In the genomic region with DNA sequence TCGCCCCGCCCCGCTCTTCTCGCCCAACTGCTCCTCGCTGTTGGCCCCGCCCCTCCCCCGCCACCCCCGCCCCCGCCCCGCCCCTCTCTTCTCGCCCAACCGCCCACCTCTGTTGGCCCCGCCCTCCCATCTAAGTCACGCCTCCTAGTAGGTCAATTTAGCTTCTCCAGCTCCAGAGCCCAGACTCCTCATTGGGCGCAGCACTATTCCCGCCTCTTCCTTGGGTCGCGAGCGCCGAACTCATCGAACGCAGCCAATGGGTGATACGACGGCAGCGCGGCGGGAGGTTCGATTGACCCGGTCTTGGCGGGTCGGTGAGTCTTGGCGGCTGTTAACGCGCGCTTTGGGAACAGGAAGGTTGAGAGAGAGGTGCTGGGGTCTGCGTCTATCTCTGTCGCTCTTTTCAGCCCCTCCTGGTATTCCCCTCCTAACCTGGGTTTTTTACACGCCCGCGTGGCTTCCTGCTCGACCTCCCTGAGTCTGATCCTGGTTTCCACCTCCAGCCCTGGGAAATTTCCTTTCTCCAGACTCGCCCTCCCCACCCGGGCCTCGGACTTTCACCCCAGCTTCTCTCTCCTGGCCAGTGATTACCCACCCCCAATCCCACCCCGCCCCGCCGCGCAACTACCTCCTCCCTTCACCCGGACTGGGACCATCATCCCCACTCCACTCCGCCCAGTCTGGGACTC, we compare ENCODE assay signal across 1 cellular context.
TF ChIP-seq lines count a peak whose summit lies in the region.

A gene (plus strand): TSS at position 331 of the 689 bp plus-strand sequence. CDS start 643 bp downstream, outside the sequence.

TF ChIP-seq in HepG2, 621 proteins besides CTCF, POLR2A, EP300 and RAD21 (continued from another document and continues in another):
- TF ChIP-seq REXO4 (CRISPR knock-in tag; IDR thresholded peaks at IDR 0.05; ENCODE audit: borderline replicate concordance) (peak; percentile 85; the same call in 1 of the 2 replicates), ZNF383 (CRISPR knock-in tag; IDR thresholded peaks at IDR 0.05; ENCODE audit: borderline replicate concordance) (no peak), HOXA7 (CRISPR knock-in tag; IDR thresholded peaks at IDR 0.05) (0 out of 2 replicates have a peak, but pooled peaks have one; percentile 71), ATF1 (CRISPR knock-in tag; IDR thresholded peaks at IDR 0.05) (peak; percentile 67; the same call in 1 of the 2 replicates), KDM4B (CRISPR knock-in tag; IDR thresholded peaks at IDR 0.05) (no peak), ZNF235 (CRISPR knock-in tag; IDR thresholded peaks at IDR 0.05; ENCODE audit: borderline replicate concordance) (peak; percentile 77; the same call in 1 of the 2 replicates), ZNF790 (CRISPR knock-in tag; IDR thresholded peaks at IDR 0.05; ENCODE audit: borderline replicate concordance) (no peak), KLF15 (CRISPR knock-in tag; IDR thresholded peaks at IDR 0.05; ENCODE audit: borderline replicate concordance) (0 out of 2 replicates have a peak, but pooled peaks have one; percentile 53), TARDBP (CRISPR knock-in tag; IDR thresholded peaks at IDR 0.05) (peak; percentile 94), ZNF367 (CRISPR knock-in tag; IDR thresholded peaks at IDR 0.05; ENCODE audit: borderline replicate concordance) (no peak), GABPA (IDR thresholded peaks at IDR 0.05; ENCODE audit: low read depth, low read length) (peak; percentile 73), GABPA (CRISPR knock-in tag; IDR thresholded peaks at IDR 0.05; ENCODE audit: low read depth) (peak; percentile 91), PTBP1 (IDR thresholded peaks at IDR 0.05; ENCODE audit: low read depth, low read length, poor library complexity, severe bottlenecking) (peak; percentile 66), PPARG (CRISPR knock-in tag; conservative IDR thresholded peaks at IDR 0.05) (peak; percentile 35; the same call in 1 of the 2 replicates), HNRNPK (IDR thresholded peaks at IDR 0.05; ENCODE audit: low read depth, low read length, poor library complexity, severe bottlenecking) (no peak), MATR3 (CRISPR knock-in tag; IDR thresholded peaks at IDR 0.05) (no peak), ELF4 (CRISPR knock-in tag; IDR thresholded peaks at IDR 0.05; ENCODE audit: borderline replicate concordance) (no peak), KLF6 (CRISPR knock-in tag; IDR thresholded peaks at IDR 0.05) (no peak), SIN3A (IDR thresholded peaks at IDR 0.05; ENCODE audit: borderline replicate concordance, low read depth, low read length) (peak; percentile 100), ZNF709 (CRISPR knock-in tag; IDR thresholded peaks at IDR 0.05) (no peak), ZSCAN21 (CRISPR knock-in tag; IDR thresholded peaks at IDR 0.05; ENCODE audit: borderline replicate concordance) (peak; percentile 89; the same call in 1 of the 2 replicates), ZNF776 (CRISPR knock-in tag; IDR thresholded peaks at IDR 0.05) (peak; percentile 58; the same call in 1 of the 2 replicates), ZNF205 (CRISPR knock-in tag; IDR thresholded peaks at IDR 0.05) (peak; percentile 64), POLR2AphosphoS5 (IDR thresholded peaks at IDR 0.05; ENCODE audit: low read depth, low read length) (peak; percentile 66), CAMTA2 (CRISPR knock-in tag; IDR thresholded peaks at IDR 0.05; ENCODE audit: borderline replicate concordance) (peak; percentile 74), RFX1 (IDR thresholded peaks at IDR 0.05) (no peak), ELF1 (CRISPR knock-in tag; IDR thresholded peaks at IDR 0.05) (peak; percentile 82), ZBTB42 (CRISPR knock-in tag; IDR thresholded peaks at IDR 0.05) (no peak), ZZZ3 (CRISPR knock-in tag; IDR thresholded peaks at IDR 0.05; ENCODE audit: borderline replicate concordance) (peak; percentile 65; the same call in 1 of the 2 replicates), ZFP62 (CRISPR knock-in tag; IDR thresholded peaks at IDR 0.05) (no peak), KDM5A (IDR thresholded peaks at IDR 0.05; ENCODE audit: borderline replicate concordance, low read length) (peak; percentile 79; the same call in 1 of the 2 replicates), THAP11 (CRISPR knock-in tag; IDR thresholded peaks at IDR 0.05) (peak; percentile 88), NFYC (CRISPR knock-in tag; IDR thresholded peaks at IDR 0.05) (peak; percentile 98), KLF11 (CRISPR knock-in tag; IDR thresholded peaks at IDR 0.05) (peak; percentile 76; the same call in 1 of the 2 replicates), FOXK1 (CRISPR knock-in tag; IDR thresholded peaks at IDR 0.05; ENCODE audit: borderline replicate concordance, low read depth) (peak; percentile 90; the same call in 1 of the 2 replicates), ZNF563 (CRISPR knock-in tag; IDR thresholded peaks at IDR 0.05) (0 out of 2 replicates have a peak, but pooled peaks have one; percentile 14), SP5 (CRISPR knock-in tag; IDR thresholded peaks at IDR 0.05; ENCODE audit: borderline replicate concordance, low read depth) (peak; percentile 49; the same call in 1 of the 2 replicates), CREB1 (IDR thresholded peaks at IDR 0.05) (peak; percentile 69), CREB1 (CRISPR knock-in tag; IDR thresholded peaks at IDR 0.05) (peak; percentile 87), KMT2B (CRISPR knock-in tag; IDR thresholded peaks at IDR 0.05) (peak; percentile 88), ZNF333 (CRISPR knock-in tag; IDR thresholded peaks at IDR 0.05; ENCODE audit: borderline replicate concordance) (peak; percentile 63; the same call in 1 of the 2 replicates), YY1 (IDR thresholded peaks at IDR 0.05; ENCODE audit: insufficient read depth, insufficient replicate concordance, low read depth, low read length) (peak; percentile 82), PRMT3 (CRISPR knock-in tag; IDR thresholded peaks at IDR 0.05; ENCODE audit: borderline replicate concordance, low read depth) (peak; percentile 77; the same call in 1 of the 2 replicates), ZNF451 (CRISPR knock-in tag; IDR thresholded peaks at IDR 0.05) (0 out of 2 replicates have a peak, but pooled peaks have one; percentile 34), HIVEP1 (CRISPR knock-in tag; IDR thresholded peaks at IDR 0.05) (peak; percentile 53), ZEB1 (IDR thresholded peaks at IDR 0.05; ENCODE audit: insufficient replicate concordance, low read depth) (peak; percentile 23), REPIN1 (CRISPR knock-in tag; IDR thresholded peaks at IDR 0.05; ENCODE audit: borderline replicate concordance, low read depth) (peak; percentile 91), HNRNPLL (IDR thresholded peaks at IDR 0.05; ENCODE audit: low read depth, low read length, poor library complexity, severe bottlenecking) (peak; percentile 54), YEATS4 (CRISPR knock-in tag; IDR thresholded peaks at IDR 0.05; ENCODE audit: borderline replicate concordance) (peak; percentile 75; the same call in 1 of the 2 replicates), PCBP1 (IDR thresholded peaks at IDR 0.05; ENCODE audit: borderline replicate concordance, low read depth, low read length) (0 out of 2 replicates have a peak, but pooled peaks have one; percentile 38)
- TF ChIP-seq, protein P1, sequence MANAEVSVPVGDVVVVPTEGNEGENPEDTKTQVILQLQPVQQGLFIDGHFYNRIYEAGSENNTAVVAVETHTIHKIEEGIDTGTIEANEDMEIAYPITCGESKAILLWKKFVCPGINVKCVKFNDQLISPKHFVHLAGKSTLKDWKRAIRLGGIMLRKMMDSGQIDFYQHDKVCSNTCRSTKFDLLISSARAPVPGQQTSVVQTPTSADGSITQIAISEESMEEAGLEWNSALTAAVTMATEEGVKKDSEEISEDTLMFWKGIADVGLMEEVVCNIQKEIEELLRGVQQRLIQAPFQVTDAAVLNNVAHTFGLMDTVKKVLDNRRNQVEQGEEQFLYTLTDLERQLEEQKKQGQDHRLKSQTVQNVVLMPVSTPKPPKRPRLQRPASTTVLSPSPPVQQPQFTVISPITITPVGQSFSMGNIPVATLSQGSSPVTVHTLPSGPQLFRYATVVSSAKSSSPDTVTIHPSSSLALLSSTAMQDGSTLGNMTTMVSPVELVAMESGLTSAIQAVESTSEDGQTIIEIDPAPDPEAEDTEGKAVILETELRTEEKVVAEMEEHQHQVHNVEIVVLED (CRISPR knock-in tag; IDR thresholded peaks at IDR 0.05; ENCODE audit: borderline replicate concordance): peak; percentile 69
- TF ChIP-seq, protein P2, sequence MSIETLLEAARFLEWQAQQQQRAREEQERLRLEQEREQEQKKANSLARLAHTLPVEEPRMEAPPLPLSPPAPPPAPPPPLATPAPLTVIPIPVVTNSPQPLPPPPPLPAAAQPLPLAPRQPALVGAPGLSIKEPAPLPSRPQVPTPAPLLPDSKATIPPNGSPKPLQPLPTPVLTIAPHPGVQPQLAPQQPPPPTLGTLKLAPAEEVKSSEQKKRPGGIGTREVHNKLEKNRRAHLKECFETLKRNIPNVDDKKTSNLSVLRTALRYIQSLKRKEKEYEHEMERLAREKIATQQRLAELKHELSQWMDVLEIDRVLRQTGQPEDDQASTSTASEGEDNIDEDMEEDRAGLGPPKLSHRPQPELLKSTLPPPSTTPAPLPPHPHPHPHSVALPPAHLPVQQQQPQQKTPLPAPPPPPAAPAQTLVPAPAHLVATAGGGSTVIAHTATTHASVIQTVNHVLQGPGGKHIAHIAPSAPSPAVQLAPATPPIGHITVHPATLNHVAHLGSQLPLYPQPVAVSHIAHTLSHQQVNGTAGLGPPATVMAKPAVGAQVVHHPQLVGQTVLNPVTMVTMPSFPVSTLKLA (IDR thresholded peaks at IDR 0.05): peak; percentile 53
- TF ChIP-seq, protein P3, sequence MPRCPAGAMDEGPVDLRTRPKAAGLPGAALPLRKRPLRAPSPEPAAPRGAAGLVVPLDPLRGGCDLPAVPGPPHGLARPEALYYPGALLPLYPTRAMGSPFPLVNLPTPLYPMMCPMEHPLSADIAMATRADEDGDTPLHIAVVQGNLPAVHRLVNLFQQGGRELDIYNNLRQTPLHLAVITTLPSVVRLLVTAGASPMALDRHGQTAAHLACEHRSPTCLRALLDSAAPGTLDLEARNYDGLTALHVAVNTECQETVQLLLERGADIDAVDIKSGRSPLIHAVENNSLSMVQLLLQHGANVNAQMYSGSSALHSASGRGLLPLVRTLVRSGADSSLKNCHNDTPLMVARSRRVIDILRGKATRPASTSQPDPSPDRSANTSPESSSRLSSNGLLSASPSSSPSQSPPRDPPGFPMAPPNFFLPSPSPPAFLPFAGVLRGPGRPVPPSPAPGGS (CRISPR knock-in tag; IDR thresholded peaks at IDR 0.05): no peak
- TF ChIP-seq, protein P4, sequence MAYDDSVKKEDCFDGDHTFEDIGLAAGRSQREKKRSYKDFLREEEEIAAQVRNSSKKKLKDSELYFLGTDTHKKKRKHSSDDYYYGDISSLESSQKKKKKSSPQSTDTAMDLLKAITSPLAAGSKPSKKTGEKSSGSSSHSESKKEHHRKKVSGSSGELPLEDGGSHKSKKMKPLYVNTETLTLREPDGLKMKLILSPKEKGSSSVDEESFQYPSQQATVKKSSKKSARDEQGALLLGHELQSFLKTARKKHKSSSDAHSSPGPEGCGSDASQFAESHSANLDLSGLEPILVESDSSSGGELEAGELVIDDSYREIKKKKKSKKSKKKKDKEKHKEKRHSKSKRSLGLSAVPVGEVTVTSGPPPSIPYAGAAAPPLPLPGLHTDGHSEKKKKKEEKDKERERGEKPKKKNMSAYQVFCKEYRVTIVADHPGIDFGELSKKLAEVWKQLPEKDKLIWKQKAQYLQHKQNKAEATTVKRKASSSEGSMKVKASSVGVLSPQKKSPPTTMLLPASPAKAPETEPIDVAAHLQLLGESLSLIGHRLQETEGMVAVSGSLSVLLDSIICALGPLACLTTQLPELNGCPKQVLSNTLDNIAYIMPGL (CRISPR knock-in tag; IDR thresholded peaks at IDR 0.05; ENCODE audit: borderline replicate concordance in 1 of 2, low read depth in 1 of 2): peak; percentile 19 to 67; a peak in 1 of 4 replicates
- TF ChIP-seq, protein P5, sequence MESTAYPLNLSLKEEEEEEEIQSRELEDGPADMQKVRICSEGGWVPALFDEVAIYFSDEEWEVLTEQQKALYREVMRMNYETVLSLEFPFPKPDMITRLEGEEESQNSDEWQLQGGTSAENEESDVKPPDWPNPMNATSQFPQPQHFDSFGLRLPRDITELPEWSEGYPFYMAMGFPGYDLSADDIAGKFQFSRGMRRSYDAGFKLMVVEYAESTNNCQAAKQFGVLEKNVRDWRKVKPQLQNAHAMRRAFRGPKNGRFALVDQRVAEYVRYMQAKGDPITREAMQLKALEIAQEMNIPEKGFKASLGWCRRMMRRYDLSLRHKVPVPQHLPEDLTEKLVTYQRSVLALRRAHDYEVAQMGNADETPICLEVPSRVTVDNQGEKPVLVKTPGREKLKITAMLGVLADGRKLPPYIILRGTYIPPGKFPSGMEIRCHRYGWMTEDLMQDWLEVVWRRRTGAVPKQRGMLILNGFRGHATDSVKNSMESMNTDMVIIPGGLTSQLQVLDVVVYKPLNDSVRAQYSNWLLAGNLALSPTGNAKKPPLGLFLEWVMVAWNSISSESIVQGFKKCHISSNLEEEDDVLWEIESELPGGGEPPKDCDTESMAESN (CRISPR knock-in tag; conservative IDR thresholded peaks at IDR 0.05): peak; percentile 90
- TF ChIP-seq, protein P6, sequence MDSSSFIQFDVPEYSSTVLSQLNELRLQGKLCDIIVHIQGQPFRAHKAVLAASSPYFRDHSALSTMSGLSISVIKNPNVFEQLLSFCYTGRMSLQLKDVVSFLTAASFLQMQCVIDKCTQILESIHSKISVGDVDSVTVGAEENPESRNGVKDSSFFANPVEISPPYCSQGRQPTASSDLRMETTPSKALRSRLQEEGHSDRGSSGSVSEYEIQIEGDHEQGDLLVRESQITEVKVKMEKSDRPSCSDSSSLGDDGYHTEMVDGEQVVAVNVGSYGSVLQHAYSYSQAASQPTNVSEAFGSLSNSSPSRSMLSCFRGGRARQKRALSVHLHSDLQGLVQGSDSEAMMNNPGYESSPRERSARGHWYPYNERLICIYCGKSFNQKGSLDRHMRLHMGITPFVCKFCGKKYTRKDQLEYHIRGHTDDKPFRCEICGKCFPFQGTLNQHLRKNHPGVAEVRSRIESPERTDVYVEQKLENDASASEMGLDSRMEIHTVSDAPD (CRISPR knock-in tag; IDR thresholded peaks at IDR 0.05): 0 out of 2 replicates have a peak, but pooled peaks have one; percentile 60
- TF ChIP-seq, protein P7, sequence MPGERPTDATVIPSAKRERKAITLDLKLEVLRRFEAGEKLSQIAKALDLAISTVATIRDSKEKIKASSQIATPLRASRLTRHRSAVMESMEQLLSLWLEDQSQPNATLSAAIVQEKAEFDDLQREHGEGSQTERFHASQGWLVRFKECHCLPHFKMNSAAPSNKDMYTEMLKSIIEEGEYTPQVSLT (CRISPR knock-in tag; IDR thresholded peaks at IDR 0.05; ENCODE audit: borderline replicate concordance, low read depth): no peak
- TF ChIP-seq, protein P8, sequence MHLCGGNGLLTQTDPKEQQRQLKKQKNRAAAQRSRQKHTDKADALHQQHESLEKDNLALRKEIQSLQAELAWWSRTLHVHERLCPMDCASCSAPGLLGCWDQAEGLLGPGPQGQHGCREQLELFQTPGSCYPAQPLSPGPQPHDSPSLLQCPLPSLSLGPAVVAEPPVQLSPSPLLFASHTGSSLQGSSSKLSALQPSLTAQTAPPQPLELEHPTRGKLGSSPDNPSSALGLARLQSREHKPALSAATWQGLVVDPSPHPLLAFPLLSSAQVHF (CRISPR knock-in tag; IDR thresholded peaks at IDR 0.05): peak; percentile 96
